In genomic region chr1:212060632-212061472, GRCh38 we compare ENCODE assay signal across 20 cellular contexts. TPM values are rescaled to one million over a fixed set of nuclear protein-coding genes. Genes with fewer than 3 reads are reported as not detected.
DNase-seq lines count a peak whose midpoint lies in the region; ATAC-seq, FAIRE-seq and TF ChIP-seq lines count a peak whose summit lies in the region.
"Had no signal": no experiment of that assay in that cellular context is flagged by ENCODE, and none has a peak within 500 bp of the region (broad histone marks: within the 10 kb centered on the region; RNA-seq: fewer than 3 reads in every experiment).

No MANE protein-coding gene starts in this region.

- no peak overlapping the region for H3K27ac ChIP-seq in K562 (ENCODE audit: extremely low read depth, low read depth, low read length)
- H3K27ac ChIP-seq: spleen had no signal

- peaks cover 1% of the 10 kb centered on the region for H3K4me1 Mint-ChIP-seq in activated naive CD8-positive, alpha-beta T cell treated with anti-CD3 and anti-CD28 coated beads, Interleukin-2, amount 10 ng/mL, durations not matched to agents 7 days and 5 days
- H3K4me1 Mint-ChIP-seq in activated naive CD8-positive, alpha-beta T cell treated with anti-CD3 and anti-CD28 coated beads, Interleukin-2, amount 50 U/mL, for 24 hours: no peaks in the 10 kb centered on the region
- H3K4me1 Mint-ChIP-seq: B cell, H9, mesothelial cell of epicardium had no signal

- no peaks in the 10 kb centered on the region for H3K27me3 ChIP-seq in K562 (ENCODE audit: control insufficient read depth in 2 of 2, insufficient read depth in 2 of 2, low read length in 2 of 2)
- H3K27me3 ChIP-seq: spleen had no signal

- no peak overlapping the region for H3K4me3 ChIP-seq in K562
- H3K4me3 ChIP-seq: spleen had no signal

- no peak for DNase-seq in activated naive CD8-positive, alpha-beta T cell treated with anti-CD3 and anti-CD28 coated beads, Interleukin-2, amount 10 ng/mL, durations not matched to agents 7 days and 5 days
- DNase-seq in activated naive CD8-positive, alpha-beta T cell treated with anti-CD3 and anti-CD28 coated beads, Interleukin-2, amount 50 U/mL, for 24 hours: no peak
- peak; percentile 20 for DNase-seq in NCI-H2196 (lab: John Stamatoyannopoulos, UW; ENCODE audit: unreplicated experiment)
- DNase-seq in K562 (ENCODE audit: extremely low read depth in 1 of 4, low spot score in 3 of 4): no peak
- no peak for DNase-seq in AG08396 (ENCODE audit: low spot score)
- DNase-seq in amniotic stem cell (lab: John Stamatoyannopoulos, UW): no peak
- DNase-seq in HUDEP-2 (lab: John Stamatoyannopoulos, UW; ENCODE audit: unreplicated experiment in 76 of 76): no peak
- DNase-seq: activated CD4-positive, alpha-beta T cell treated with anti-CD3 and anti-CD28 coated beads for 1 hour; activated T-cell treated with anti-CD3 and anti-CD28 coated beads, Interleukin-2, amount 50 U/mL, for 1 hour; amygdala; cerebellar nuclear complex; H9; hypothalamus; Karpas-422; NCI-H1436; NCI-H345; spleen; T-helper 17 cell had no signal

- H3K36me3 Mint-ChIP-seq in activated naive CD8-positive, alpha-beta T cell treated with anti-CD3 and anti-CD28 coated beads, Interleukin-2, amount 10 ng/mL, durations not matched to agents 7 days and 5 days: peaks cover 43% of the 10 kb centered on the region
- peaks cover 59% of the 10 kb centered on the region for H3K36me3 Mint-ChIP-seq in activated naive CD8-positive, alpha-beta T cell treated with anti-CD3 and anti-CD28 coated beads, Interleukin-2, amount 50 U/mL, for 24 hours (ENCODE audit: low read depth)

- no peaks in the 10 kb centered on the region for H4K20me1 ChIP-seq in K562 (replicated peaks; ENCODE audit: control insufficient read depth, insufficient read depth, low read length)

- no TSS peak for BruUV-seq in K562 (replicated peaks; lab: Mats Ljungman, UMichigan)

- no peak for ATAC-seq in activated naive CD8-positive, alpha-beta T cell treated with anti-CD3 and anti-CD28 coated beads, Interleukin-2, amount 10 ng/mL, durations not matched to agents 7 days and 5 days (ENCODE audit: low read depth)
- no peak for ATAC-seq in activated naive CD8-positive, alpha-beta T cell treated with anti-CD3 and anti-CD28 coated beads, Interleukin-2, amount 50 U/mL, for 24 hours
- peak; percentile 24; the same call in 2 of the 3 replicates for ATAC-seq in K562
- ATAC-seq: T-helper 17 cell had no signal

- no peak for TF ChIP-seq RAD21 in K562 (CRISPR knock-in tag; conservative IDR thresholded peaks at IDR 0.05 in 1 of 2, IDR thresholded peaks at IDR 0.05 in 1 of 2)

- no peaks in the 10 kb centered on the region for H3K9me1 ChIP-seq in K562 (ENCODE audit: control insufficient read depth, insufficient read depth, low read length)

- TF ChIP-seq CTCF in K562 (IDR thresholded peaks at IDR 0.05 in 2 of 3, conservative IDR thresholded peaks at IDR 0.05 in 1 of 3; ENCODE audit: insufficient read depth in 2 of 3, low read depth in 1 of 3, low read length in 3 of 3): no peak

- H3K4me2 ChIP-seq in K562 (ENCODE audit: insufficient read depth, low read length): no peak overlapping the region

- intact Hi-C loops in K562 (cut with micrococcal nuclease): no loop called here

- peaks cover 16% of the 10 kb centered on the region for H3K9me3 ChIP-seq in K562 (replicated peaks; ENCODE audit: control insufficient read depth, insufficient read depth, low read depth, low read length)

- no peak overlapping the region for H2AFZ ChIP-seq in K562 (ENCODE audit: low read depth, low read length)

- H3K27ac Mint-ChIP-seq in activated naive CD8-positive, alpha-beta T cell treated with anti-CD3 and anti-CD28 coated beads, Interleukin-2, amount 10 ng/mL, durations not matched to agents 7 days and 5 days: peak overlapping the region; percentile 3
- no peak overlapping the region for H3K27ac Mint-ChIP-seq in activated naive CD8-positive, alpha-beta T cell treated with anti-CD3 and anti-CD28 coated beads, Interleukin-2, amount 50 U/mL, for 24 hours
- H3K27ac Mint-ChIP-seq: B cell, mesothelial cell of epicardium, T-helper 17 cell had no signal

- peaks cover 4% of the 10 kb centered on the region for H3K9me3 Mint-ChIP-seq in activated naive CD8-positive, alpha-beta T cell treated with anti-CD3 and anti-CD28 coated beads, Interleukin-2, amount 10 ng/mL, durations not matched to agents 7 days and 5 days
- H3K9me3 Mint-ChIP-seq in activated naive CD8-positive, alpha-beta T cell treated with anti-CD3 and anti-CD28 coated beads, Interleukin-2, amount 50 U/mL, for 24 hours: peaks cover 13% of the 10 kb centered on the region

- no peaks in the 10 kb centered on the region for H3K79me2 ChIP-seq in K562 (ENCODE audit: control insufficient read depth, insufficient read depth, low read length)

- CTCF ChIA-PET in K562 (lab: Yijun Ruan, JAX; ENCODE audit: low intra/inter-chr PET ratio): interaction anchor here (0.7 kb wide), 1 partner anchor 10 kb away, joined by 7 read pairs; no protein-coding TSS in a partner anchor

- no peak for FAIRE-seq in K562 (lab: Jason Lieb, UNC)

- H3K4me1 ChIP-seq in K562 (replicated peaks in 1 of 2; ENCODE audit: control insufficient read depth in 2 of 2, insufficient read depth in 2 of 2, low read length in 2 of 2): no peaks in the 10 kb centered on the region
- H3K4me1 ChIP-seq: spleen had no signal

- TF ChIP-seq EP300 in K562 (IDR thresholded peaks at IDR 0.05; ENCODE audit: low read length): no peak

- WGBS in K562 (ENCODE audit: insufficient coverage, low coverage, missing lambda C conversion rate): 89% methylated on average over 6 of the region's 6 CpGs

- no peaks in the 10 kb centered on the region for H3K27me3 Mint-ChIP-seq in activated naive CD8-positive, alpha-beta T cell treated with anti-CD3 and anti-CD28 coated beads, Interleukin-2, amount 10 ng/mL, durations not matched to agents 7 days and 5 days
- no peaks in the 10 kb centered on the region for H3K27me3 Mint-ChIP-seq in activated naive CD8-positive, alpha-beta T cell treated with anti-CD3 and anti-CD28 coated beads, Interleukin-2, amount 50 U/mL, for 24 hours
- H3K27me3 Mint-ChIP-seq: B cell, T-helper 17 cell had no signal

- peaks cover 66% of the 10 kb centered on the region for H3K36me3 ChIP-seq in K562 (ENCODE audit: control insufficient read depth, insufficient read depth, low read length)

- POLR2A ChIA-PET in activated naive CD8-positive, alpha-beta T cell treated with anti-CD3 and anti-CD28 coated beads, Interleukin-2, amount 10 ng/mL, durations not matched to agents 7 days and 5 days (lab: Charles Lee): interaction anchor here (0.6 kb wide), 1 partner anchor 17 kb away, joined by 4 read pairs; no protein-coding TSS in a partner anchor
- POLR2A ChIA-PET in K562 (lab: Yijun Ruan, JAX): interaction anchor here (0.8 to 1.7 kb wide), 6 partner anchors 13 to 341 kb away, joined by 3 to 6 read pairs (median 3); partner anchors contain the start of genes DTL and INTS7

- no peak for TF ChIP-seq POLR2A in K562 (conservative IDR thresholded peaks at IDR 0.05)

- H3K9ac ChIP-seq in K562 (ENCODE audit: insufficient read depth in 1 of 2, low read depth in 2 of 2, low read length in 2 of 2): no peak overlapping the region

- in situ Hi-C loops in K562 (cut with MboI): no loop called here

- no peak overlapping the region for H3K4me3 Mint-ChIP-seq in activated naive CD8-positive, alpha-beta T cell treated with anti-CD3 and anti-CD28 coated beads, Interleukin-2, amount 10 ng/mL, durations not matched to agents 7 days and 5 days
- no peak overlapping the region for H3K4me3 Mint-ChIP-seq in activated naive CD8-positive, alpha-beta T cell treated with anti-CD3 and anti-CD28 coated beads, Interleukin-2, amount 50 U/mL, for 24 hours
- H3K4me3 Mint-ChIP-seq: B cell, H9, mesothelial cell of epicardium, T-helper 17 cell had no signal

RNA-seq across cellular contexts. Expression of gene DTL, which starts 25.3 kb away (rescaled TPM):
- 10 to 100 TPM; 49.7 to 54.7 TPM for total RNA-seq in activated naive CD8-positive, alpha-beta T cell treated with anti-CD3 and anti-CD28 coated beads, Interleukin-2, amount 10 ng/mL, durations not matched to agents 7 days and 5 days
- total RNA-seq in K562 (2011; cell fraction: chromatin; rRNA removed; ENCODE audit: low replicate concordance): 43.6 and 104 TPM in 2 replicates
- 28.5 and 36.7 TPM in 2 replicates for total RNA-seq in K562 (2011; cell fraction: nucleolus; rRNA removed)
- total RNA-seq in K562 (2011; cell fraction: nucleoplasm; rRNA removed): 41.9 and 52.9 TPM in 2 replicates
- total RNA-seq in K562 (2014; rRNA removed) (49.1 and 57.4 TPM in 2 replicates), K562 (2014; rRNA removed; fragmentation: Illumina TruSeq; extraction: Trizol) (63.2 and 71.8 TPM in 2 replicates), K562 (2015; rRNA removed; fragmentation: Illumina TruSeq; extraction: Trizol) (49.2 and 57.7 TPM in 2 replicates), K562 (2021) (64.3 and 74.4 TPM in 2 replicates)
- polyA plus RNA-seq in K562 (2011; rRNA removed) (66.2 and 86.2 TPM in 2 replicates), K562 (2014; fragmentation: Illumina TruSeq; extraction: Trizol) (70.5 and 81.0 TPM in 2 replicates), K562 (2014; fragmentation: Nextera tagmentation; extraction: Ambion mirVana) (10 to 100 TPM; 38.3 to 66.7 TPM), K562 (2014; rRNA removed) (42.9 and 48.6 TPM in 2 replicates)
- 53.2 and 54.9 TPM in 2 replicates for polyA plus RNA-seq in K562 (2011; cell fraction: cytosol; rRNA removed)
- polyA plus RNA-seq in K562 (2011; cell fraction: nucleus; rRNA removed): 96.4 and 104 TPM in 2 replicates
- 42.5 and 55.4 TPM in 2 replicates for polyA plus RNA-seq in K562 (2012)
- polyA minus RNA-seq in K562 (2011; rRNA and poly(A)+ RNA removed): 116 and 121 TPM in 2 replicates
- 30.4 and 53.4 TPM in 2 replicates for polyA minus RNA-seq in K562 (2011; cell fraction: cytosol; rRNA and poly(A)+ RNA removed)
- polyA minus RNA-seq in K562 (2011; cell fraction: nucleus; rRNA and poly(A)+ RNA removed): 49.1 and 71.4 TPM in 2 replicates

RNA-seq across cellular contexts. Expression of gene INTS7, which starts 25.5 kb away (rescaled TPM):
- total RNA-seq in activated naive CD8-positive, alpha-beta T cell treated with anti-CD3 and anti-CD28 coated beads, Interleukin-2, amount 10 ng/mL, durations not matched to agents 7 days and 5 days: 10 to 100 TPM; 22.6 to 23.0 TPM
- total RNA-seq in K562 (2011; cell fraction: chromatin; rRNA removed; ENCODE audit: low replicate concordance): 77.2 and 123 TPM in 2 replicates
- total RNA-seq in K562 (2011; cell fraction: nucleolus; rRNA removed): 32.5 and 36.2 TPM in 2 replicates
- 45.5 and 66.6 TPM in 2 replicates for total RNA-seq in K562 (2011; cell fraction: nucleoplasm; rRNA removed)
- total RNA-seq in K562 (2014; rRNA removed) (27.3 and 33.8 TPM in 2 replicates), K562 (2014; rRNA removed; fragmentation: Illumina TruSeq; extraction: Trizol) (41.8 and 45.2 TPM in 2 replicates), K562 (2015; rRNA removed; fragmentation: Illumina TruSeq; extraction: Trizol) (34.3 and 38.9 TPM in 2 replicates), K562 (2021) (38.0 and 40.4 TPM in 2 replicates)
- polyA plus RNA-seq in K562 (2011; rRNA removed) (66.4 and 68.4 TPM in 2 replicates), K562 (2014; fragmentation: Illumina TruSeq; extraction: Trizol) (42.8 and 51.2 TPM in 2 replicates), K562 (2014; fragmentation: Nextera tagmentation; extraction: Ambion mirVana) (10 to 100 TPM; 36.5 to 57.0 TPM), K562 (2014; rRNA removed) (29.8 and 33.3 TPM in 2 replicates)
- 29.8 and 33.2 TPM in 2 replicates for polyA plus RNA-seq in K562 (2011; cell fraction: cytosol; rRNA removed)
- polyA plus RNA-seq in K562 (2011; cell fraction: nucleus; rRNA removed): 36.3 and 41.0 TPM in 2 replicates
- 29.0 and 29.7 TPM in 2 replicates for polyA plus RNA-seq in K562 (2012)
- 98.6 and 113 TPM in 2 replicates for polyA minus RNA-seq in K562 (2011; rRNA and poly(A)+ RNA removed)
- polyA minus RNA-seq in K562 (2011; cell fraction: cytosol; rRNA and poly(A)+ RNA removed): 39.9 and 52.7 TPM in 2 replicates
- 37.4 and 74.0 TPM in 2 replicates for polyA minus RNA-seq in K562 (2011; cell fraction: nucleus; rRNA and poly(A)+ RNA removed)
